In the genomic region with DNA sequence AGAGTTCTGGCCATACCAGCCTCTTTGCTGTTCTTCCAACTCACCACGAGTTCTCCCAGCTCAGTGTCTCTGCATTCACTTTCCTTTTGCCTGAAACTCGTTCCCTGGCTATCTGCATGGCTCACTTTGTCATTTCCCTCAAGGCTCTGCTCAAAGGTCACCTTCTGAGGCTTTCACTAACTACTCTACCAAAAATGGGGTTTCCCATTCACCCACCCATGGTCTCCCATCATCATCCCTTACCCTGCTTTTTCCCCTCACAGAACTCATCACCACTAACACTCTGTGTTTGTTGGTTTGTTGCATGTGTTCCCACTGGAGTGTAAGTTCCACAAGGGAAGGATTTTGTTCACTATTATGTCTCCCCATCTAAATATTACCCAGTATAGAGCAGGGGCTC, we compare ENCODE assay signal across 20 cellular contexts.
"Had no signal": no experiment of that assay in that cellular context is flagged by ENCODE, and none has a peak within 500 bp of the region (broad histone marks: within the 10 kb centered on the region; RNA-seq: fewer than 3 reads in every experiment).

No MANE protein-coding gene starts in this region.

- H3K9me3 Mint-ChIP-seq: effector memory CD8-positive, alpha-beta T cell had no signal

- ATAC-seq: effector memory CD8-positive, alpha-beta T cell; heart right ventricle; left ventricle myocardium superior; lower lobe of right lung; naive thymus-derived CD8-positive, alpha-beta T cell; right lobe of liver had no signal

- H3K27ac Mint-ChIP-seq: effector memory CD8-positive, alpha-beta T cell; neural progenitor cell; progenitor cell of endocrine pancreas had no signal

- H3K4me3 Mint-ChIP-seq: effector memory CD8-positive, alpha-beta T cell; naive thymus-derived CD8-positive, alpha-beta T cell; neural progenitor cell had no signal

- H3K27me3 Mint-ChIP-seq: effector memory CD8-positive, alpha-beta T cell; naive thymus-derived CD8-positive, alpha-beta T cell; progenitor cell of endocrine pancreas had no signal

- DNase-seq: dermis blood vessel endothelial cell; effector memory CD8-positive, alpha-beta T cell; erythroblast; esophagus squamous epithelium; foreskin melanocyte; glutamatergic neuron; heart right ventricle; hippocampal formation; left ventricle myocardium superior; lower lobe of right lung; naive thymus-derived CD8-positive, alpha-beta T cell; right lobe of liver; stimulated activated CD4-positive, alpha-beta T cell treated with anti-CD3 and anti-CD28 coated beads, Interleukin-12 subunit alpha, Interleukin-12 subunit beta, amount 100 ng/mL, for 4 hours; stimulated activated CD4-positive, alpha-beta T cell treated with anti-CD3 and anti-CD28 coated beads, Interleukin-1b, Interleukin-23, amount 100 ng/mL, for 48 hours; stimulated activated CD4-positive, alpha-beta T cell treated with anti-CD3 and anti-CD28 coated beads, Interleukin-4, amount 100 ng/mL, for 1 hour; stimulated activated CD8-positive, alpha-beta memory T cell treated with anti-CD3 and anti-CD28 coated beads, Interleukin-4, amount 100 ng/mL, for 48 hours; substantia nigra; upper lobe of left lung had no signal
